8 cellular contexts compared by ENCODE assay signal in genomic region chr1:114509596-114510234, GRCh38. TPM values are rescaled to one million over a fixed set of nuclear protein-coding genes. Genes with fewer than 3 reads are reported as not detected.
DNase-seq lines count a peak whose midpoint lies in the region; ATAC-seq, FAIRE-seq and TF ChIP-seq lines count a peak whose summit lies in the region.

No MANE protein-coding gene starts in this region.

- H2BK5ac ChIP-seq in H1 (ENCODE audit: low read depth, low read length) (0 out of 2 replicates have a peak overlapping the region, but pooled peaks have one; percentile 24), neuronal stem cell (ENCODE audit: low read length) (peak overlapping the region; percentile 4)

- TF ChIP-seq CTCF in DND-41 (IDR thresholded peaks at IDR 0.05; ENCODE audit: borderline replicate concordance, extremely low read depth, low read length, poor library complexity, severe bottlenecking) = no peak
- TF ChIP-seq CTCF in H1 (IDR thresholded peaks at IDR 0.05; ENCODE audit: control extremely low read depth in 1 of 3, insufficient read depth in 1 of 3, low read depth in 1 of 3, low read length in 3 of 3) = no peak

- H3K4ac ChIP-seq in H1 (replicated peaks; ENCODE audit: insufficient read length, low read depth, low read length) = no peak overlapping the region
- no peak overlapping the region for H3K4ac ChIP-seq in neuronal stem cell (ENCODE audit: low read length)

- H2AFZ ChIP-seq in DND-41 (ENCODE audit: low read depth, low read length) = peak overlapping the region; percentile 82
- no peak overlapping the region for H2AFZ ChIP-seq in H1 (ENCODE audit: low read length)
- peak overlapping the region; percentile 96 for H2AFZ ChIP-seq in neuronal stem cell (ENCODE audit: low read length)

- H3K23ac ChIP-seq in H1 (ENCODE audit: insufficient read length) (no peak overlapping the region), neuronal stem cell (ENCODE audit: low read depth, low read length, poor library complexity) (no peak overlapping the region)

- TF ChIP-seq EP300 in H1 (IDR thresholded peaks at IDR 0.05; ENCODE audit: borderline replicate concordance in 1 of 2, low read depth in 2 of 2, low read length in 2 of 2) = no peak

- H4K8ac ChIP-seq in H1 (ENCODE audit: extremely low read depth, insufficient read depth, low read length) (peak overlapping the region; percentile 96; the same call in 1 of the 2 replicates), neuronal stem cell (ENCODE audit: low read depth, low read length) (no peak overlapping the region)

- FAIRE-seq in H1 (lab: Jason Lieb, UNC) = no peak

- H3K4me1 ChIP-seq in DND-41 (ENCODE audit: insufficient read depth, low read length) (peaks cover 57% of the 10 kb centered on the region), H1 (replicated peaks in 1 of 4; ENCODE audit: control insufficient read depth in 3 of 4, insufficient read depth in 4 of 4, low read length in 3 of 4) (peaks cover 0 to 5% (median 3%) of the 10 kb centered on the region in 4 experiments; a peak in 5 of 7 replicates), neuronal stem cell (ENCODE audit: control insufficient read depth in 2 of 2, insufficient read depth in 1 of 2, low read depth in 1 of 2, low read length in 2 of 2) (peaks cover 2 to 7% of the 10 kb centered on the region in 2 donors)

- 4% methylated on average over 8 of the region's 8 CpGs; no CpG with 5 or more reads in 1 of the 2 experiments for WGBS in H1 (ENCODE audit: extremely low coverage in 1 of 2, insufficient coverage in 1 of 2, insufficient read length in 1 of 2, insufficient replicate concordance in 2 of 2, low coverage in 1 of 2, low lambda C conversion rate in 2 of 2, missing lambda C conversion rate in 1 of 2), 2 experiments
- WGBS in neuronal stem cell (ENCODE audit: extremely low coverage in 2 of 2, insufficient read length in 2 of 2, insufficient replicate concordance in 1 of 2), 2 donors = no CpG with 5 or more reads among the region's 8 CpGs

- H2BK12ac ChIP-seq in H1 (ENCODE audit: low read depth, low read length) = no peak overlapping the region
- no peak overlapping the region for H2BK12ac ChIP-seq in neuronal stem cell (ENCODE audit: low read length)

- DNase-seq in DND-41 (no peak), NCI-H748 treated with DMSO at 0.1 percent for 48 hours (lab: John Stamatoyannopoulos, UW) (peak; percentile 12), H1 (ENCODE audit: low read depth in 1 of 2, low spot score in 2 of 2) (no peak), neuronal stem cell (ENCODE audit: low spot score) (no peak)
- DNase-seq in activated CD4-positive, CD25-positive, alpha-beta regulatory T cell (lab: John Stamatoyannopoulos, UW) = no peak

- H3K4me3 ChIP-seq in DND-41 (ENCODE audit: low read depth in 1 of 2, low read length in 2 of 2) (peak overlapping the region; percentile 92 to 99), H1 (ENCODE audit: extremely low read depth in 1 of 4, insufficient read depth in 2 of 4, low read depth in 3 of 4, low read length in 4 of 4) (peak overlapping the region; percentile 90 to 99 (median 95)), neuronal stem cell (ENCODE audit: low read length in 2 of 2) (peak overlapping the region; percentile 92 to 100)

- CTCF ChIA-PET in H1 (lab: Charles Lee; ENCODE audit: partially characterized antibody) = interaction anchor here (0.9 to 1.1 kb wide), 2 partner anchors 162 to 614 kb away, joined by 3 read pairs; no protein-coding TSS in a partner anchor

- H3K14ac ChIP-seq in H1 (ENCODE audit: insufficient read length) = no peak overlapping the region
- peak overlapping the region; percentile 92 for H3K14ac ChIP-seq in neuronal stem cell (ENCODE audit: low read length)

- H2BK120ac ChIP-seq in H1 (replicated peaks; ENCODE audit: low read depth, low read length) (no peak overlapping the region), neuronal stem cell (ENCODE audit: low read depth, low read length) (no peak overlapping the region)

- no peak overlapping the region for H4K5ac ChIP-seq in H1 (ENCODE audit: insufficient read length, low read depth, low read length)

- H3K27me3 ChIP-seq in DND-41 (ENCODE audit: insufficient read depth, low read length, poor library complexity) (no peaks in the 10 kb centered on the region), H1 (replicated peaks in 1 of 4; ENCODE audit: control insufficient read depth in 3 of 4, extremely low read depth in 1 of 4, insufficient read depth in 3 of 4, low read length in 3 of 4) (no peaks in the 10 kb centered on the region), neuronal stem cell (ENCODE audit: control insufficient read depth in 3 of 3, insufficient read depth in 3 of 3, low read depth in 1 of 3, low read length in 3 of 3) (peaks cover 0 to 2% (median 0%) of the 10 kb centered on the region in 3 experiments)

- H2BK20ac ChIP-seq in H1 (ENCODE audit: low read length) = no peak overlapping the region

- peaks cover 53% of the 10 kb centered on the region for H4K20me1 ChIP-seq in DND-41 (ENCODE audit: insufficient read depth, low read length)
- H4K20me1 ChIP-seq in H1 (replicated peaks in 1 of 2; ENCODE audit: control insufficient read depth in 1 of 2, insufficient read depth in 2 of 2, low read length in 2 of 2) = peaks cover 17 to 20% of the 10 kb centered on the region in 2 experiments

- peak overlapping the region; percentile 99 for H3K27ac ChIP-seq in DND-41 (ENCODE audit: low read length)
- peak overlapping the region; percentile 91; the same call in 1 of the 2 replicates for H3K27ac ChIP-seq in H1 (ENCODE audit: low read depth, low read length)
- no peak overlapping the region for H3K27ac ChIP-seq in neuronal stem cell (replicated peaks; ENCODE audit: low read length)

- H2BK15ac ChIP-seq in H1 (ENCODE audit: low read length) (no peak overlapping the region), neuronal stem cell (ENCODE audit: low read length) (no peak overlapping the region)

- H3K9ac ChIP-seq in DND-41 (ENCODE audit: low read depth, low read length) (peak overlapping the region; percentile 98), H1 (replicated peaks in 1 of 4; ENCODE audit: extremely low read depth in 1 of 4, low read depth in 3 of 4, low read length in 3 of 4) (peak overlapping the region; percentile 89 to 95 (median 91); a peak in 6 of 7 replicates), neuronal stem cell (ENCODE audit: low read depth, low read length, poor library complexity) (peak overlapping the region; percentile 100)

- TF ChIP-seq POLR2A in H1 (IDR thresholded peaks at IDR 0.05; ENCODE audit: control extremely low read depth in 1 of 2, low read depth in 2 of 2, low read length in 2 of 2) = no peak; a peak in 1 of 3 replicates

- H3K79me2 ChIP-seq in DND-41 (ENCODE audit: insufficient read depth, low read length) (peaks cover 74% of the 10 kb centered on the region), H1 (ENCODE audit: control insufficient read depth in 1 of 2, insufficient read depth in 2 of 2, low read length in 2 of 2) (peaks cover 20 to 58% of the 10 kb centered on the region in 2 experiments)

- peaks cover 35% of the 10 kb centered on the region for H3K36me3 ChIP-seq in DND-41 (ENCODE audit: insufficient read depth, low read length)
- peaks cover 0 to 11% (median 4%) of the 10 kb centered on the region in 4 experiments; a peak in 5 of 8 replicates for H3K36me3 ChIP-seq in H1 (ENCODE audit: control insufficient read depth in 2 of 4, insufficient read depth in 4 of 4, low read length in 3 of 4)
- peaks cover 5 to 41% of the 10 kb centered on the region in 2 donors for H3K36me3 ChIP-seq in neuronal stem cell (replicated peaks in 1 of 2; ENCODE audit: control insufficient read depth in 2 of 2, insufficient read depth in 2 of 2, low read length in 2 of 2)

- no peak for TF ChIP-seq RAD21 in H1 (IDR thresholded peaks at IDR 0.05 in 1 of 2, conservative IDR thresholded peaks at IDR 0.05 in 1 of 2; ENCODE audit: low read depth in 2 of 2, low read length in 2 of 2)

- H4K91ac ChIP-seq in H1 (replicated peaks; ENCODE audit: insufficient read length, low read length) = no peak overlapping the region
- no peak overlapping the region for H4K91ac ChIP-seq in neuronal stem cell (ENCODE audit: low read depth, low read length, poor library complexity)

- H2AK5ac ChIP-seq in H1 (ENCODE audit: low read depth, low read length) (peak overlapping the region; percentile 82; the same call in 1 of the 2 replicates), neuronal stem cell (ENCODE audit: low read depth, low read length) (no peak overlapping the region)

- H3K79me1 ChIP-seq in H1 (ENCODE audit: low read depth, low read length) (peaks cover 15% of the 10 kb centered on the region), neuronal stem cell (ENCODE audit: low read depth, low read length) (peaks cover 10% of the 10 kb centered on the region)

- peaks cover 19% of the 10 kb centered on the region for H3K23me2 ChIP-seq in H1 (ENCODE audit: low read depth, low read length)

- ATAC-seq in DND-41 (ENCODE audit: insufficient read depth, low read depth) (peak; percentile 1; the same call in 1 of the 3 replicates), GM19023 (IDR thresholded peaks at IDR 0.05; ENCODE audit: unreplicated experiment) (no peak), GM21576 (IDR thresholded peaks at IDR 0.05; ENCODE audit: unreplicated experiment) (no peak), HG03159 (IDR thresholded peaks at IDR 0.05; ENCODE audit: unreplicated experiment) (no peak)

- H3K9me3 ChIP-seq in DND-41 (ENCODE audit: insufficient read depth, low read length, severe bottlenecking) (no peaks in the 10 kb centered on the region), H1 (ENCODE audit: insufficient read depth in 2 of 2, low read depth in 1 of 2, low read length in 1 of 2) (no peaks in the 10 kb centered on the region), neuronal stem cell (replicated peaks in 1 of 2; ENCODE audit: control insufficient read depth in 2 of 2, insufficient read depth in 1 of 2, low read depth in 1 of 2, low read length in 2 of 2) (peaks cover 0 to 12% of the 10 kb centered on the region in 2 donors)

- peak overlapping the region; percentile 60; the same call in 1 of the 2 replicates for H3K18ac ChIP-seq in H1 (ENCODE audit: extremely low read depth, low read length)
- H3K18ac ChIP-seq in neuronal stem cell (ENCODE audit: low read length) = peak overlapping the region; percentile 99

- POLR2A ChIA-PET in H1 (lab: Charles Lee; ENCODE audit: partially characterized antibody) = interaction anchor here (0.6 to 4.1 kb wide), 17 partner anchors 9 to 248 kb away, joined by 3 to 19 read pairs (median 4); partner anchors contain the start of genes BCAS2, CSDE1, DENND2C and NRAS

- H3K4me2 ChIP-seq in DND-41 (ENCODE audit: insufficient read depth, low read length) = peak overlapping the region; percentile 82
- H3K4me2 ChIP-seq in H1 (ENCODE audit: insufficient read depth in 1 of 2, low read depth in 2 of 2, low read length in 2 of 2) = peak overlapping the region; percentile 75 to 99
- H3K4me2 ChIP-seq in neuronal stem cell (ENCODE audit: insufficient read depth, low read length, poor library complexity, severe bottlenecking) = peak overlapping the region; percentile 51

- no peak overlapping the region for H3K56ac ChIP-seq in H1 (replicated peaks; ENCODE audit: insufficient read length, low read depth, low read length)

RNA-seq across cellular contexts. Expression of gene TRIM33, which starts 1.3 kb away (rescaled TPM):
- 50.8 and 52.3 TPM in 2 replicates for total RNA-seq in H1 (2021; fragmentation: NEBNext Ultra II Directional; extraction: Animal tissue kit (Norgen Biotek cat#: 25700))
- 14.2 and 17.1 TPM in 2 replicates for polyA plus RNA-seq in H1 (2011; rRNA removed)
- polyA plus RNA-seq in H1 (2011; cell fraction: cytosol; rRNA removed) = 17.6 TPM
- 34.3 TPM for polyA plus RNA-seq in H1 (2011; cell fraction: nucleus; rRNA removed)
- polyA plus RNA-seq in H1 (2012, experiment 1 of 2) = 27.7 to 34.0 TPM (median 30.7 TPM) in 4 replicates
- polyA plus RNA-seq in H1 (2012, experiment 2 of 2) = 2.5 TPM
- polyA plus RNA-seq in H1 (2013, experiment 1 of 2) = 40.2 TPM
- polyA plus RNA-seq in H1 (2013, experiment 2 of 2) = 40.9 TPM
- 60.3 and 90.3 TPM in 2 replicates for polyA minus RNA-seq in H1 (2011; rRNA and poly(A)+ RNA removed)
- 32.5 TPM for polyA minus RNA-seq in H1 (2011; cell fraction: cytosol; rRNA and poly(A)+ RNA removed)
- 67.3 TPM for polyA minus RNA-seq in H1 (2011; cell fraction: nucleus; rRNA and poly(A)+ RNA removed)
- 38.1 TPM for polyA plus RNA-seq in neuronal stem cell (2013, experiment 1 of 2)
- 42.1 TPM for polyA plus RNA-seq in neuronal stem cell (2013, experiment 2 of 2)
